1 cellular context compared by ENCODE assay signal in genomic region chr2:135876066-135876711, GRCh38.
TF ChIP-seq lines count a peak whose summit lies in the region.

Gene MCM6 (minus strand): TSS chr2:135876443. CDS start chr2:135876365, 78 bp downstream.

TF ChIP-seq in HepG2, 621 proteins besides CTCF, POLR2A, EP300 and RAD21 (continued from another document and continues in another):
- TF ChIP-seq DZIP1 (CRISPR knock-in tag; IDR thresholded peaks at IDR 0.05) (peak; percentile 94; the same call in 1 of the 2 replicates), TOPORS (CRISPR knock-in tag; IDR thresholded peaks at IDR 0.05) (peak; percentile 91; the same call in 1 of the 2 replicates), NCOA5 (CRISPR knock-in tag; IDR thresholded peaks at IDR 0.05) (no peak), SNAPC4 (CRISPR knock-in tag; IDR thresholded peaks at IDR 0.05) (no peak), SALL1 (CRISPR knock-in tag; IDR thresholded peaks at IDR 0.05) (peak; percentile 78), ZFY (CRISPR knock-in tag; IDR thresholded peaks at IDR 0.05) (peak; percentile 64), PREB (CRISPR knock-in tag; IDR thresholded peaks at IDR 0.05) (no peak), PTBP1 (IDR thresholded peaks at IDR 0.05; ENCODE audit: low read depth, low read length, poor library complexity, severe bottlenecking) (no peak), NFE2 (CRISPR knock-in tag; IDR thresholded peaks at IDR 0.05) (no peak), ATM (IDR thresholded peaks at IDR 0.05; ENCODE audit: borderline replicate concordance) (no peak), PAXIP1 (CRISPR knock-in tag; conservative IDR thresholded peaks at IDR 0.05) (no peak), ARID3A (IDR thresholded peaks at IDR 0.05; ENCODE audit: low read depth, low read length) (no peak), NFRKB (IDR thresholded peaks at IDR 0.05) (no peak), ZNF546 (CRISPR knock-in tag; conservative IDR thresholded peaks at IDR 0.05) (no peak; the same call in 1 of the 2 replicates), ZBTB46 (CRISPR knock-in tag; IDR thresholded peaks at IDR 0.05; ENCODE audit: borderline replicate concordance) (no peak), BHLHE40 (IDR thresholded peaks at IDR 0.05; ENCODE audit: low read length) (no peak), GABPA (IDR thresholded peaks at IDR 0.05; ENCODE audit: low read depth, low read length) (no peak), GABPA (CRISPR knock-in tag; IDR thresholded peaks at IDR 0.05; ENCODE audit: low read depth) (no peak), ZNF597 (CRISPR knock-in tag; IDR thresholded peaks at IDR 0.05) (no peak), ZBTB42 (CRISPR knock-in tag; IDR thresholded peaks at IDR 0.05) (0 out of 2 replicates have a peak, but pooled peaks have one; percentile 62), SKIL (CRISPR knock-in tag; IDR thresholded peaks at IDR 0.05; ENCODE audit: borderline replicate concordance) (peak; percentile 33; the same call in 1 of the 2 replicates), ZNF275 (CRISPR knock-in tag; IDR thresholded peaks at IDR 0.05; ENCODE audit: borderline replicate concordance) (peak; percentile 85; the same call in 1 of the 2 replicates), ZZZ3 (CRISPR knock-in tag; IDR thresholded peaks at IDR 0.05; ENCODE audit: borderline replicate concordance) (no peak), ZNF460 (CRISPR knock-in tag; IDR thresholded peaks at IDR 0.05; ENCODE audit: borderline replicate concordance) (no peak), ZBTB21 (CRISPR knock-in tag; IDR thresholded peaks at IDR 0.05) (no peak), ZNF124 (CRISPR knock-in tag; IDR thresholded peaks at IDR 0.05) (no peak), KDM6A (CRISPR knock-in tag; IDR thresholded peaks at IDR 0.05; ENCODE audit: low read depth) (no peak), ZXDC (CRISPR knock-in tag; IDR thresholded peaks at IDR 0.05) (no peak)
